Comparison of ENCODE assay signal across 1 cellular context in genomic region chr17:58333396-58334207, GRCh38.
TF ChIP-seq lines count a peak whose summit lies in the region.

No MANE protein-coding gene starts in this region.

TF ChIP-seq in IMR-90, 13 proteins besides CTCF, POLR2A, EP300 and RAD21:
- TF ChIP-seq RFX5 (IDR thresholded peaks at IDR 0.05; ENCODE audit: low read depth, low read length) (no peak), CHD1 (IDR thresholded peaks at IDR 0.05; ENCODE audit: low read depth, low read length) (no peak), BHLHE40 (IDR thresholded peaks at IDR 0.05; ENCODE audit: low read depth, low read length) (no peak), NFE2L2 (IDR thresholded peaks at IDR 0.05; ENCODE audit: low read depth, low read length) (no peak), FOS (IDR thresholded peaks at IDR 0.05; ENCODE audit: low read depth, low read length) (no peak), USF2 (IDR thresholded peaks at IDR 0.05; ENCODE audit: low read depth, low read length) (no peak), MAFK (IDR thresholded peaks at IDR 0.05; ENCODE audit: low read depth, low read length) (no peak), ELK1 (IDR thresholded peaks at IDR 0.05; ENCODE audit: borderline replicate concordance, low read depth, low read length) (no peak), MAZ (IDR thresholded peaks at IDR 0.05; ENCODE audit: borderline replicate concordance, low read depth, low read length) (no peak), SMC3 (IDR thresholded peaks at IDR 0.05; ENCODE audit: low read depth, low read length) (no peak), RCOR1 (IDR thresholded peaks at IDR 0.05; ENCODE audit: insufficient replicate concordance, low read length) (no peak), CEBPB (IDR thresholded peaks at IDR 0.05; ENCODE audit: low read depth, low read length) (no peak), MXI1 (IDR thresholded peaks at IDR 0.05; ENCODE audit: borderline replicate concordance, low read depth, low read length) (no peak)
